ENCODE assay signal across 8 cellular contexts in the genomic region with DNA sequence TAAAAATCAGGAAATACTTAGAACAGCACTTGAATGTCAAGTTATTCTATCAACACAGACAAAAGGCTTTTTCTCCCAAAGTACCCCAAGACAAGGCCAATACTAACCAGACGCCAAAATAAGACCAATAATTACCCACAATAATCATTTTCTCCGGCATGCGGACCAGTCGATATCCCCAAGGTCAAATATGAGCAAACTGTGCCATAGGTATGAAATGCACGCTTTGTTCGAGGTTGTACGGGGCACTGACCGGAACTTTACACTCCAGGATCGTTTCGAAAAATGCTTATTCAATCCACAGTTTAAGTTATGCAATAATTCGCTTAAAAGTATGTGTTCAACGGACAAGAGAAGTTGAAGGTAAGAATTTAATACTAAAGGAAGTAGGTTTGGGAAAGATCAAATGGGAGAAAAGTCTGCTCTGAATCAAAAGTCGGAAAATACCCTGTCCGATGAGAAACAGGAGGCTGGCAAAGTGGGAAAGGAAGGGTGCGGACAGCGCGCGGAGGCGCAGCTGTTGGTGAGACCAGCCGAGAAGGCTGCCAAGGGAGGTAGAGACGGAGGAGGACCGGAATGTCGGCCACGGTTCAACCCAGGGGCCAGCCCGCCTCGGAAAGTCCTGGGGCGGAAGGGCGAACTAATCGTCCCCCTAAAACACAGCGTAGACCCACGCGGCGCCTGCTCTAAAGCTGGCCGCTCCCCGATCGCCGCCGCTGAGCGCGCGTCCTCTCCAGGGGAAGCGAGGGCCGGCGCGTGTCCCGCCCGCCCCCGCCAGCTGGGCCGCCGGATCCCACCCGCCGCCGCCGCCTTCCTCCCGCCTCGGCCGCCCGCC. TPM values are rescaled to one million over a fixed set of nuclear protein-coding genes. Genes with fewer than 3 reads are reported as not detected.
DNase-seq lines count a peak whose midpoint lies in the region; ATAC-seq, FAIRE-seq and TF ChIP-seq lines count a peak whose summit lies in the region.

No MANE protein-coding gene starts in this region.

- peak; percentile 23 to 27 for ATAC-seq in activated T-cell treated with anti-CD3 and anti-CD28 coated beads, Interleukin-2, amount 50 U/mL, for 4 hours

- TF ChIP-seq CTCF in type B pancreatic cell (conservative IDR thresholded peaks at IDR 0.05): no peak

- peak overlapping the region; percentile 95 for H3K27ac Mint-ChIP-seq in type B pancreatic cell

- H3K4me1 Mint-ChIP-seq in activated T-cell treated with anti-CD3 and anti-CD28 coated beads, Interleukin-2, amount 50 U/mL, for 4 hours (ENCODE audit: low read depth): peaks cover 44% of the 10 kb centered on the region
- H3K4me1 Mint-ChIP-seq in type B pancreatic cell (ENCODE audit: unreplicated experiment): peaks cover 38% of the 10 kb centered on the region

- H3K27me3 ChIP-seq in endocrine pancreas (ENCODE audit: control insufficient read depth, insufficient read depth, low read length): no peaks in the 10 kb centered on the region

- DNase-seq in activated T-cell treated with anti-CD3 and anti-CD28 coated beads, Interleukin-2, amount 50 U/mL, for 4 hours: no peak
- no peak for DNase-seq in activated T-cell treated with anti-CD3 and anti-CD28 coated beads, Interleukin-2, amount 50 U/mL, for 1 hour
- peak; percentile 24 for DNase-seq in H54 (ENCODE audit: insufficient read length, low spot score)
- DNase-seq in SK-N-MC (ENCODE audit: low read depth, low spot score): no peak
- DNase-seq in type B pancreatic cell (ENCODE audit: extremely low spot score, unreplicated experiment): no peak

- H3K4me1 ChIP-seq in endocrine pancreas (ENCODE audit: control insufficient read depth, insufficient read depth, low read length) (peaks cover 9% of the 10 kb centered on the region), mesodermal cell (ENCODE audit: control insufficient read depth, insufficient read depth, low read length, poor library complexity, severe bottlenecking) (peaks cover 9% of the 10 kb centered on the region)

- peaks cover 8% of the 10 kb centered on the region for H3K36me3 Mint-ChIP-seq in activated T-cell treated with anti-CD3 and anti-CD28 coated beads, Interleukin-2, amount 50 U/mL, for 4 hours (ENCODE audit: insufficient read depth)
- peaks cover 19% of the 10 kb centered on the region for H3K36me3 Mint-ChIP-seq in type B pancreatic cell

- H3K27ac ChIP-seq in KOPT-K1 (ENCODE audit: low read depth, low read length, poor library complexity, severe bottlenecking): peak overlapping the region; percentile 78
- H3K27ac ChIP-seq in SK-N-MC: 0 out of 2 replicates have a peak overlapping the region, but pooled peaks have one; percentile 6
- H3K27ac ChIP-seq in mesodermal cell (ENCODE audit: low read depth, low read length, severe bottlenecking): peak overlapping the region; percentile 98

- FAIRE-seq in H54 (lab: Jason Lieb, UNC): no peak

- H3K9ac ChIP-seq in SK-N-MC (ENCODE audit: insufficient read length) (peak overlapping the region; percentile 92), endocrine pancreas (ENCODE audit: control insufficient read depth, insufficient read depth, low read length) (peak overlapping the region; percentile 90)

- H3K9me3 ChIP-seq in KOPT-K1 (ENCODE audit: insufficient read depth, low read length, poor library complexity, severe bottlenecking) (peaks cover 7% of the 10 kb centered on the region), SK-N-MC (ENCODE audit: low read depth, low read length) (no peaks in the 10 kb centered on the region), endocrine pancreas (ENCODE audit: control insufficient read depth, low read length) (no peaks in the 10 kb centered on the region), mesodermal cell (ENCODE audit: control insufficient read depth, low read length) (peaks cover 21% of the 10 kb centered on the region)

- H3K9me3 Mint-ChIP-seq in activated T-cell treated with anti-CD3 and anti-CD28 coated beads, Interleukin-2, amount 50 U/mL, for 4 hours: peaks cover 7% of the 10 kb centered on the region
- H3K9me3 Mint-ChIP-seq in type B pancreatic cell: peaks cover 8% of the 10 kb centered on the region

- H3K36me3 ChIP-seq in KOPT-K1 (ENCODE audit: insufficient read depth, low read length) (peaks cover 33% of the 10 kb centered on the region), SK-N-MC (ENCODE audit: insufficient read depth, low read length) (peaks cover 19% of the 10 kb centered on the region), endocrine pancreas (ENCODE audit: control insufficient read depth, insufficient read depth, low read length) (no peaks in the 10 kb centered on the region), mesodermal cell (ENCODE audit: control insufficient read depth, insufficient read depth, low read length) (peaks cover 38% of the 10 kb centered on the region)

- 1 to 3% methylated on average over 21 to 36 of the region's 58 CpGs for WGBS in mesodermal cell (ENCODE audit: insufficient coverage in 2 of 2), 2 experiments

- TF ChIP-seq POLR2A in H54 (IDR thresholded peaks at IDR 0.05; ENCODE audit: low read depth, low read length): no peak

- peak overlapping the region; percentile 100 for H3K4me3 Mint-ChIP-seq in activated T-cell treated with anti-CD3 and anti-CD28 coated beads, Interleukin-2, amount 50 U/mL, for 4 hours
- peak overlapping the region; percentile 94 for H3K4me3 Mint-ChIP-seq in type B pancreatic cell

- no peaks in the 10 kb centered on the region for H3K27me3 Mint-ChIP-seq in activated T-cell treated with anti-CD3 and anti-CD28 coated beads, Interleukin-2, amount 50 U/mL, for 4 hours (ENCODE audit: low read depth)
- H3K27me3 Mint-ChIP-seq in type B pancreatic cell: no peaks in the 10 kb centered on the region

- H3K4me3 ChIP-seq in SK-N-MC (peak overlapping the region; percentile 87), endocrine pancreas (ENCODE audit: control insufficient read depth, insufficient read depth, low read length) (peak overlapping the region; percentile 99), mesodermal cell (ENCODE audit: extremely low read depth, insufficient read depth, low read length, poor library complexity, severe bottlenecking) (peak overlapping the region; percentile 64)

RNA-seq across cellular contexts. Expression of gene SPATA1, which starts 0.8 kb away (rescaled TPM):
- under 1 TPM in 1 of 3 donors, not detected in 2; 0.46 TPM for total RNA-seq in activated T-cell treated with anti-CD3 and anti-CD28 coated beads, Interleukin-2, amount 50 U/mL, for 4 hours
- 2.8 TPM for polyA plus RNA-seq in mesodermal cell (2013, experiment 1 of 2)
- 2.6 TPM for polyA plus RNA-seq in mesodermal cell (2013, experiment 2 of 2)
- total RNA-seq in type B pancreatic cell (ENCODE audit: low replicate concordance): 0.67 and 1.8 TPM in 2 replicates

RNA-seq across cellular contexts. Expression of gene GNG5, which starts 1.0 kb away (rescaled TPM):
- total RNA-seq in activated T-cell treated with anti-CD3 and anti-CD28 coated beads, Interleukin-2, amount 50 U/mL, for 4 hours: 100 to 1,000 TPM; 102 to 112 (median 105) TPM
- 435 TPM for polyA plus RNA-seq in mesodermal cell (2013, experiment 1 of 2)
- polyA plus RNA-seq in mesodermal cell (2013, experiment 2 of 2): 394 TPM
- 114 and 125 TPM in 2 replicates for total RNA-seq in type B pancreatic cell (ENCODE audit: low replicate concordance)

RNA-seq across cellular contexts. Expression of gene RPF1, which starts 26.3 kb away (rescaled TPM):
- total RNA-seq in activated T-cell treated with anti-CD3 and anti-CD28 coated beads, Interleukin-2, amount 50 U/mL, for 4 hours: 10 to 100 TPM; 88.2 to 96.1 (median 92.9) TPM
- polyA plus RNA-seq in mesodermal cell (2013, experiment 1 of 2): 54.2 TPM
- polyA plus RNA-seq in mesodermal cell (2013, experiment 2 of 2): 52.2 TPM
- total RNA-seq in type B pancreatic cell (ENCODE audit: low replicate concordance): 29.5 and 34.1 TPM in 2 replicates

Comparison
In these comparisons a context has a peak if more than half of its experiments do, and no peak if none do; other contexts are left out.
1. H3K27ac ChIP-seq: peak in every context shown above with its lines; median percentile 98 in mesodermal cell; 78 in KOPT-K1; 6 in SK-N-MC.